Comparison of ENCODE assay signal across 1 cellular context in genomic region chr1:113677250-113678158, GRCh38.
TF ChIP-seq lines count a peak whose summit lies in the region.

No MANE protein-coding gene starts in this region.

TF ChIP-seq in H1, 55 proteins besides CTCF, POLR2A, EP300 and RAD21 (continued from another document):
- TF ChIP-seq CHD7 (IDR thresholded peaks at IDR 0.05; ENCODE audit: insufficient replicate concordance, low read length), result no peak
